14 cellular contexts compared by ENCODE assay signal in the genomic region with DNA sequence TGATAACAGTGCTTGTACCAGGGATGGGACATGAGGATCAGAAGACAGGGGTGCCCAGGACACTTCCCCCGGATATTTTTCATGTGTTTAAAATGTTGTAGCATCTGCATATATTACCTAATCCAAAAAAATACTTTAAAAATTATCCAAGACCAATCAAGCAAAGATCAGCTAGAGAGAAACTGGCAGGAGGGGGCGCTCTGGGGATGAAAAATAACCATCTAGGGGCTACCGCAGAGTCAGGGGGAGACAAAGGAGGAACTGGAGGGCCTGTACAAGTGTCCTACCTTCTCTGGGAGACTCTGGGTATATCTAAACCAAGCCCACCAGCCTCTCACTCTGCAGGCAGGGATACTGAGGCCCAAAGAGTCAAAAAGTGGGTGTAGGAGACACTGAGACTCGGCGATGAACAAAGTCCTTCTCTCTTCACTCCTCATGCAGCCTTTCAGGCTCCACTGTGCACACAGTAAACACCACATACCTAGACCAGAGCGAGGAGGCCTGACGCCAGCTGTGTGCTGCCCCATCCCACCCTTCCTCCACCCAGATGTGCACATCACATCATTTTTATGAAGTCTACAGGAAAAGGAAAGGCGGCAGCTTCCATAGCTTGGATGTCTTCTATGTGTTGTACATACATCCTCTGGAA. TPM values are rescaled to one million over a fixed set of nuclear protein-coding genes. Genes with fewer than 3 reads are reported as not detected.
DNase-seq lines count a peak whose midpoint lies in the region; ATAC-seq and TF ChIP-seq lines count a peak whose summit lies in the region.
"Had no signal": no experiment of that assay in that cellular context is flagged by ENCODE, and none has a peak within 500 bp of the region (broad histone marks: within the 10 kb centered on the region; RNA-seq: fewer than 3 reads in every experiment).

No MANE protein-coding gene starts in this region.

- H3K9me3 ChIP-seq in Panc1 (ENCODE audit: control insufficient read depth, insufficient read depth, low read depth, low read length) = no peaks in the 10 kb centered on the region
- H3K9me3 ChIP-seq: psoas muscle had no signal

- H3K9me3 Mint-ChIP-seq in CD14-positive monocyte = no peaks in the 10 kb centered on the region

- no peaks in the 10 kb centered on the region for H3K27me3 ChIP-seq in Panc1 (ENCODE audit: control insufficient read depth, insufficient read depth, low read length)

- H3K4me3 ChIP-seq in Panc1 (ENCODE audit: low read depth in 2 of 2, low read length in 2 of 2) (no peak overlapping the region), fibroblast of pulmonary artery (replicated peaks; ENCODE audit: low read depth, low read length) (no peak overlapping the region)
- H3K4me3 ChIP-seq: psoas muscle had no signal

- peaks cover 4% of the 10 kb centered on the region for H3K4me1 Mint-ChIP-seq in CD14-positive monocyte
- H3K4me1 Mint-ChIP-seq: T-helper 17 cell had no signal

- in situ Hi-C loops in Panc1 (cut with HindIII; ENCODE audit: low pct_unique_long_range_greater_than_20kb, low sequenced_read_pairs) = no loop called here

- DNase-seq in CD14-positive monocyte (ENCODE audit: low spot score) (peak; percentile 8), Panc1 (ENCODE audit: low read depth, low spot score) (no peak), fibroblast of pulmonary artery (ENCODE audit: low read depth) (no peak), NCI-H1105 treated with DMSO at 0.1 percent for 48 hours (lab: John Stamatoyannopoulos, UW) (no peak), DMS 273 (lab: John Stamatoyannopoulos, UW; ENCODE audit: unreplicated experiment) (no peak)
- DNase-seq: COR-L47; effector CD4-positive, alpha-beta T cell; hypothalamus; NCI-H1436 treated with DMSO at 0.1 percent for 48 hours; psoas muscle; T-helper 17 cell had no signal

- CTCF ChIA-PET in Panc1 (lab: Charles Lee) = no interaction called here

- ATAC-seq in Panc1 = no peak
- no peak for ATAC-seq in HG03460 (IDR thresholded peaks at IDR 0.05; ENCODE audit: unreplicated experiment)
- no peak for ATAC-seq in GM19395 (IDR thresholded peaks at IDR 0.05; ENCODE audit: unreplicated experiment)
- ATAC-seq: psoas muscle, T-helper 17 cell had no signal

- H3K4me1 ChIP-seq in Panc1 (ENCODE audit: control insufficient read depth, insufficient read depth, low read length) = no peaks in the 10 kb centered on the region

- no peak overlapping the region for H3K4me3 Mint-ChIP-seq in CD14-positive monocyte
- H3K4me3 Mint-ChIP-seq: T-helper 17 cell had no signal

- intact Hi-C loops in CD14-positive monocyte (cut with micrococcal nuclease) = no loop called here
- intact Hi-C loops in Panc1 (cut with micrococcal nuclease; ENCODE audit: unreplicated experiment) = loop anchor here (5.0 kb wide), 1 partner anchor 67 kb away; no protein-coding TSS in a partner anchor

- H3K27ac ChIP-seq in Panc1 (ENCODE audit: low read length) = no peak overlapping the region
- H3K27ac ChIP-seq: psoas muscle had no signal

- no TSS peak for BruUV-seq in Panc1 (replicated peaks; lab: Mats Ljungman, UMichigan)

- no peaks in the 10 kb centered on the region for H3K36me3 ChIP-seq in Panc1 (ENCODE audit: control insufficient read depth, insufficient read depth, low read length)

- H3K27me3 Mint-ChIP-seq in CD14-positive monocyte (ENCODE audit: low read depth in 3 of 3) = peaks cover 17 to 25% (median 19%) of the 10 kb centered on the region in 3 donors

- H3K36me3 Mint-ChIP-seq in CD14-positive monocyte = no peaks in the 10 kb centered on the region

- no peak overlapping the region for H3K27ac Mint-ChIP-seq in CD14-positive monocyte

- TF ChIP-seq CTCF in CD14-positive monocyte (IDR thresholded peaks at IDR 0.05) = no peak
- peak; percentile 26; the same call in 1 of the 2 replicates for TF ChIP-seq CTCF in GM12874 (IDR thresholded peaks at IDR 0.05; ENCODE audit: insufficient read depth, low read depth, low read length)
- TF ChIP-seq CTCF in Panc1 (IDR thresholded peaks at IDR 0.05) = peak; percentile 74
- peak; percentile 30 for TF ChIP-seq CTCF in fibroblast of pulmonary artery (IDR thresholded peaks at IDR 0.05; ENCODE audit: low read length, missing control alignments)

- POLR2A ChIA-PET in Panc1 (lab: Charles Lee) = no interaction called here

RNA-seq across cellular contexts. Expression of a gene that starts 9.8 kb away (rescaled TPM):
- polyA plus RNA-seq in CD14-positive monocyte = not detected
- 4.0 TPM for total RNA-seq in Panc1 (2021; ENCODE audit: unreplicated experiment)
- 3.6 TPM for polyA plus RNA-seq in Panc1 (2012; ENCODE audit: insufficient read length)
- total RNA-seq: T-helper 17 cell had no signal

RNA-seq across cellular contexts. Expression of a gene that starts 54.9 kb away (rescaled TPM):
- polyA plus RNA-seq in CD14-positive monocyte = not detected
- total RNA-seq in Panc1 (2021; ENCODE audit: unreplicated experiment) = 7.4 TPM
- polyA plus RNA-seq in Panc1 (2012; ENCODE audit: insufficient read length) = 13.2 TPM
- total RNA-seq: T-helper 17 cell had no signal
